In the genomic region with DNA sequence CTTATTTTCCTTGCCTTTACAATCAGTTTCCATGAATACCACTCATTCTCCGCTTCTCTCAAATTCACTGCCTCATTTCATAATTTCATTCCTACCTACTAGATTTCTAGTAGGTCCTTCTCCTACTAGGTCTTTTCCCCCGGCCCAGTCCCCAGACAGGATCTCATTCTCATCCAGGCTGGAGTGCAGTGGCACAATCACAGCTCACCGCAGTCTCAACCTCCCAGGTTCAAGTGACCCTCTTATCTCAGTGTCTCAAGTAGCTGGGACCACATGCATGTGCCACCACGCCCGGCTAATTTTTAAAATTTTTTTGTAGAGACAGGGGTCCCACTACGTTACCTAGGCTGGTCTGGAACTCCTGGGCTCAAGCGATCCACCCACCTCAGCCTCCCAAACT, we compare ENCODE assay signal across 6 cellular contexts.
DNase-seq lines count a peak whose midpoint lies in the region; ATAC-seq, FAIRE-seq and TF ChIP-seq lines count a peak whose summit lies in the region.
"Not testable (repeated sequence)": the region's sequence is repeated elsewhere in the genome, so short reads cannot be mapped to it uniquely, and the experiment has no call there.

No MANE protein-coding gene starts in this region.

- not testable (repeated sequence) for H3K79me1 ChIP-seq in H1 (ENCODE audit: low read depth, low read length)

- not testable (repeated sequence) for H2AFZ ChIP-seq in GM23338; H1 (ENCODE audit: low read length)

- H2BK20ac ChIP-seq in H1 (ENCODE audit: low read length) = not testable (repeated sequence)

- intact Hi-C loops in lower lobe of right lung (cut with DNase I); upper lobe of right lung (cut with DNase I): not testable (repeated sequence)

- H3K4ac ChIP-seq in H1 (replicated peaks; ENCODE audit: insufficient read length, low read depth, low read length) = not testable (repeated sequence)

- H3K14ac ChIP-seq in H1 (ENCODE audit: insufficient read length) = not testable (repeated sequence)

- TF ChIP-seq POLR2A in H1 (IDR thresholded peaks at IDR 0.05; ENCODE audit: control extremely low read depth in 1 of 2, low read depth in 2 of 2, low read length in 2 of 2) = not testable (repeated sequence)

- not testable (repeated sequence) for H4K20me1 ChIP-seq in GM23338 (replicated peaks; ENCODE audit: insufficient read depth); H1 (replicated peaks in 1 of 2; ENCODE audit: control insufficient read depth in 1 of 2, insufficient read depth in 2 of 2, low read length in 2 of 2)

- WGBS in H1 (ENCODE audit: extremely low coverage in 1 of 2, insufficient coverage in 1 of 2, insufficient read length in 1 of 2, insufficient replicate concordance in 2 of 2, low coverage in 1 of 2, low lambda C conversion rate in 2 of 2, missing lambda C conversion rate in 1 of 2), 2 experiments = 90% methylated on average over 7 of the region's 7 CpGs; no CpG with 5 or more reads in 1 of the 2 experiments

- POLR2A ChIA-PET in WTC11 (lab: Charles Lee); H1 (lab: Charles Lee; ENCODE audit: partially characterized antibody): not testable (repeated sequence)

- H3K79me2 ChIP-seq in GM23338 (replicated peaks; ENCODE audit: insufficient read depth); H1 (ENCODE audit: control insufficient read depth in 1 of 2, insufficient read depth in 2 of 2, low read length in 2 of 2): not testable (repeated sequence)

- not testable (repeated sequence) for H3K9me2 ChIP-seq in GM23338 (ENCODE audit: insufficient read depth)

- H2BK5ac ChIP-seq in H1 (ENCODE audit: low read depth, low read length) = peak overlapping the region; percentile 60; the same call in 1 of the 2 replicates

- not testable (repeated sequence) for FAIRE-seq in H1 (lab: Jason Lieb, UNC)

- not testable (repeated sequence) for H4K91ac ChIP-seq in H1 (replicated peaks; ENCODE audit: insufficient read length, low read length)

- not testable (repeated sequence) for H2AK5ac ChIP-seq in H1 (ENCODE audit: low read depth, low read length)

- H3K23me2 ChIP-seq in H1 (ENCODE audit: low read depth, low read length) = not testable (repeated sequence)

- not testable (repeated sequence) for H3K9ac ChIP-seq in H1 (replicated peaks in 1 of 4; ENCODE audit: extremely low read depth in 1 of 4, low read depth in 3 of 4, low read length in 3 of 4)

- not testable (repeated sequence) for H3K27me3 Mint-ChIP-seq in GM23338 (ENCODE audit: insufficient read depth, low read depth, poor library complexity); WTC11 (ENCODE audit: low read depth); neural crest cell (ENCODE audit: low read depth)

- not testable (repeated sequence) for H3K9me3 ChIP-seq in H1 (ENCODE audit: insufficient read depth in 2 of 2, low read depth in 1 of 2, low read length in 1 of 2); lower lobe of right lung; upper lobe of right lung

- ATAC-seq in GM23338, WTC11: not testable (repeated sequence)
- ATAC-seq in lower lobe of right lung = peak; percentile 61 to 85
- ATAC-seq in upper lobe of right lung = peak; percentile 75

- not testable (repeated sequence) for H3K4me3 ChIP-seq in GM23338; H1 (ENCODE audit: extremely low read depth in 1 of 4, insufficient read depth in 2 of 4, low read depth in 3 of 4, low read length in 4 of 4); lower lobe of right lung; upper lobe of right lung

- not testable (repeated sequence) for DNase-seq in GM23338 (ENCODE audit: low spot score); WTC11 (ENCODE audit: low spot score); H1 (ENCODE audit: low read depth in 1 of 2, low spot score in 2 of 2); lower lobe of right lung; neural crest cell (ENCODE audit: low read depth, low spot score); upper lobe of right lung

- not testable (repeated sequence) for H3K23ac ChIP-seq in H1 (ENCODE audit: insufficient read length)

- not testable (repeated sequence) for H3F3A ChIP-seq in GM23338 (replicated peaks; ENCODE audit: low read depth)

- not testable (repeated sequence) for H3K4me2 ChIP-seq in GM23338; H1 (ENCODE audit: insufficient read depth in 1 of 2, low read depth in 2 of 2, low read length in 2 of 2)

- H4K8ac ChIP-seq in H1 (ENCODE audit: extremely low read depth, insufficient read depth, low read length) = not testable (repeated sequence)

- H3K9me3 Mint-ChIP-seq in GM23338, WTC11, neural crest cell: not testable (repeated sequence)

- H2BK12ac ChIP-seq in H1 (ENCODE audit: low read depth, low read length) = not testable (repeated sequence)

- not testable (repeated sequence) for H4K5ac ChIP-seq in H1 (ENCODE audit: insufficient read length, low read depth, low read length)

- H3K18ac ChIP-seq in H1 (ENCODE audit: extremely low read depth, low read length) = not testable (repeated sequence)

- H3K27me3 ChIP-seq in GM23338 (ENCODE audit: insufficient read depth); H1 (replicated peaks in 1 of 4; ENCODE audit: control insufficient read depth in 3 of 4, extremely low read depth in 1 of 4, insufficient read depth in 3 of 4, low read length in 3 of 4); lower lobe of right lung (ENCODE audit: low read depth); upper lobe of right lung: not testable (repeated sequence)

- not testable (repeated sequence) for H2BK15ac ChIP-seq in H1 (ENCODE audit: low read length)

- not testable (repeated sequence) for H3K36me3 ChIP-seq in GM23338 (ENCODE audit: insufficient read depth); H1 (ENCODE audit: control insufficient read depth in 2 of 4, insufficient read depth in 4 of 4, low read length in 3 of 4); lower lobe of right lung; upper lobe of right lung

- not testable (repeated sequence) for TF ChIP-seq EP300 in H1 (IDR thresholded peaks at IDR 0.05; ENCODE audit: borderline replicate concordance in 1 of 2, low read depth in 2 of 2, low read length in 2 of 2)

- not testable (repeated sequence) for TF ChIP-seq CTCF in GM23338 (conservative IDR thresholded peaks at IDR 0.05; ENCODE audit: low read depth in 2 of 2); WTC11 (IDR thresholded peaks at IDR 0.05); H1 (IDR thresholded peaks at IDR 0.05; ENCODE audit: control extremely low read depth in 1 of 3, insufficient read depth in 1 of 3, low read depth in 1 of 3, low read length in 3 of 3); lower lobe of right lung (IDR thresholded peaks at IDR 0.05); neural crest cell (conservative IDR thresholded peaks at IDR 0.05); upper lobe of right lung (IDR thresholded peaks at IDR 0.05)

- H3K27ac Mint-ChIP-seq in GM23338 (peak overlapping the region; percentile 94), WTC11 (peak overlapping the region; percentile 77), neural crest cell (ENCODE audit: unreplicated experiment) (peak overlapping the region; percentile 91)

- not testable (repeated sequence) for H3K56ac ChIP-seq in H1 (replicated peaks; ENCODE audit: insufficient read length, low read depth, low read length)

- H2BK120ac ChIP-seq in H1 (replicated peaks; ENCODE audit: low read depth, low read length) = not testable (repeated sequence)

- peaks cover 13% of the 10 kb centered on the region for H3K36me3 Mint-ChIP-seq in GM23338 (ENCODE audit: low read depth)
- H3K36me3 Mint-ChIP-seq in WTC11; neural crest cell (ENCODE audit: low read depth): not testable (repeated sequence)

- TF ChIP-seq RAD21 in H1 (IDR thresholded peaks at IDR 0.05 in 1 of 2, conservative IDR thresholded peaks at IDR 0.05 in 1 of 2; ENCODE audit: low read depth in 2 of 2, low read length in 2 of 2) = not testable (repeated sequence)

- CTCF ChIA-PET in WTC11 (lab: Charles Lee); H1 (lab: Charles Lee; ENCODE audit: partially characterized antibody): not testable (repeated sequence)

- H3K27ac ChIP-seq in GM23338 (ENCODE audit: low read depth); H1 (ENCODE audit: low read depth, low read length); lower lobe of right lung; upper lobe of right lung: not testable (repeated sequence)

- peaks cover 38% of the 10 kb centered on the region for H3K4me1 Mint-ChIP-seq in GM23338
- peaks cover 59% of the 10 kb centered on the region for H3K4me1 Mint-ChIP-seq in WTC11
- H3K4me1 Mint-ChIP-seq in neural crest cell = peaks cover 15% of the 10 kb centered on the region

- not testable (repeated sequence) for H3K4me3 Mint-ChIP-seq in GM23338, WTC11, neural crest cell

- not testable (repeated sequence) for H3K4me1 ChIP-seq in GM23338 (ENCODE audit: insufficient read depth); H1 (replicated peaks in 1 of 4; ENCODE audit: control insufficient read depth in 3 of 4, insufficient read depth in 4 of 4, low read length in 3 of 4); lower lobe of right lung; upper lobe of right lung
